In the genomic region with DNA sequence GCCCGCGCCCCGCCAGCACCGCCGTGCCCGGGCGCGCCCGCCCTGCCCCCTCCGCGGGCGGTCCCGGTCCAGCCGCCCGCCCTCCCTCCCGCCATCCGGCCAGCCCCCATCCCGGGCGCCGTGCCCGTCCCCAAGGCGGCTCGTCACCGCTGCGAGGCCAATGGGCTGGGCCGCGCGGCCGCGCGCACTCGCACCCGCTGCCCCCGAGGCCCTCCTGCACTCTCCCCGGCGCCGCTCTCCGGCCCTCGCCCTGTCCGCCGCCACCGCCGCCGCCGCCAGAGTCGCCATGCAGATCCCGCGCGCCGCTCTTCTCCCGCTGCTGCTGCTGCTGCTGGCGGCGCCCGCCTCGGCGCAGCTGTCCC, we compare ENCODE assay signal across 1 cellular context.
TF ChIP-seq lines count a peak whose summit lies in the region.

Gene HTRA1 (plus strand): TSS at position 187 of the 362 bp plus-strand sequence. CDS start 100 bp downstream, at position 287.

TF ChIP-seq in liver, 16 proteins besides CTCF, POLR2A, EP300 and RAD21 (continued from another document):
- TF ChIP-seq REST (IDR thresholded peaks at IDR 0.05) (no peak), FOXA1 (IDR thresholded peaks at IDR 0.05) (no peak)
